In genomic region chr16:2135703-2136490, GRCh38 we compare ENCODE assay signal across 8 cellular contexts. TPM values are rescaled to one million over a fixed set of nuclear protein-coding genes. Genes with fewer than 3 reads are reported as not detected.
A peak's percentile ranks its signal among the peaks of the same experiment; 100 is the strongest.
DNase-seq lines count a peak whose midpoint lies in the region; ATAC-seq, FAIRE-seq and TF ChIP-seq lines count a peak whose summit lies in the region.
"Not testable (repeated sequence)": the region's sequence is repeated elsewhere in the genome, so short reads cannot be mapped to it uniquely, and the experiment has no call there.

Gene PKD1, minus strand, starts transcription at chr16:2135898. Its CDS starts 209 bp downstream, at chr16:2135689.

- H3K4me2 ChIP-seq in astrocyte (ENCODE audit: low read length), result peak within 1 kb of the TSS; percentile 82
- H3K4me2 ChIP-seq in neuronal stem cell (ENCODE audit: insufficient read depth, low read length, poor library complexity, severe bottlenecking), result peak within 1 kb of the TSS; percentile 49

- H3K36me3 Mint-ChIP-seq in astrocyte (ENCODE audit: low read depth, unreplicated experiment), result not testable (repeated sequence)

- H3K79me1 ChIP-seq in neuronal stem cell (ENCODE audit: low read depth, low read length), result not testable (repeated sequence)

- H3K4me3 Mint-ChIP-seq in astrocyte (ENCODE audit: unreplicated experiment), result peak within 1 kb of the TSS; percentile 90

- not testable (repeated sequence) for H3K23ac ChIP-seq in neuronal stem cell (ENCODE audit: low read depth, low read length, poor library complexity)

- H3K27ac Mint-ChIP-seq in astrocyte (ENCODE audit: unreplicated experiment), result peak within 1 kb of the TSS; percentile 97

- H3K14ac ChIP-seq in neuronal stem cell (ENCODE audit: low read length), result peak within 1 kb of the TSS; percentile 38

- DNase-seq in Caki2 (ENCODE audit: low read depth), result peak; percentile 98
- peak; percentile 61 to 82 for DNase-seq in NCI-H526 (lab: John Stamatoyannopoulos, UW)
- peak; percentile 77 for DNase-seq in astrocyte (ENCODE audit: low read depth)
- DNase-seq in Right ventricle myocardium inferior (ENCODE audit: missing footprints), result peak; percentile 99
- peak; percentile 93 for DNase-seq in neuronal stem cell (ENCODE audit: low spot score)
- DNase-seq in stimulated activated CD8-positive, alpha-beta memory T cell treated with anti-CD3 and anti-CD28 coated beads, Interleukin-7, amount 100 ng/mL, for 48 hours (ENCODE audit: extremely low read depth in 1 of 2, low read depth in 1 of 2), result peak; percentile 95 to 98

- not testable (repeated sequence) for H4K8ac ChIP-seq in neuronal stem cell (ENCODE audit: low read depth, low read length)

- not testable (repeated sequence) for H2BK5ac ChIP-seq in neuronal stem cell (ENCODE audit: low read length)

- not testable (repeated sequence) for H2BK12ac ChIP-seq in neuronal stem cell (ENCODE audit: low read length)

- not testable (repeated sequence) for H3K9me3 Mint-ChIP-seq in astrocyte (ENCODE audit: unreplicated experiment)

- not testable (repeated sequence) for TF ChIP-seq CTCF in WI38 (IDR thresholded peaks at IDR 0.05; ENCODE audit: low read depth, low read length); astrocyte (IDR thresholded peaks at IDR 0.05; ENCODE audit: insufficient read depth, low read depth, low read length)

- H3K79me2 ChIP-seq in astrocyte (ENCODE audit: insufficient read depth, low read length), result peaks cover 14% of the 10 kb centered on the region

- not testable (repeated sequence) for FAIRE-seq in astrocyte (lab: Jason Lieb, UNC)

- H3K18ac ChIP-seq in neuronal stem cell (ENCODE audit: low read length), result peak within 1 kb of the TSS; percentile 71

- not testable (repeated sequence) for H3K4me1 ChIP-seq in astrocyte (ENCODE audit: insufficient read depth, low read length); neuronal stem cell (ENCODE audit: control insufficient read depth in 2 of 2, insufficient read depth in 1 of 2, low read depth in 1 of 2, low read length in 2 of 2)

- H4K20me1 ChIP-seq in astrocyte (ENCODE audit: insufficient read depth, low read length), result not testable (repeated sequence)

- H3K4me3 ChIP-seq in WI38 (ENCODE audit: low read depth, low read length), result peak within 1 kb of the TSS; percentile 63
- peak within 1 kb of the TSS; percentile 46 for H3K4me3 ChIP-seq in astrocyte (ENCODE audit: insufficient read depth, low read depth, low read length)
- peak within 1 kb of the TSS; percentile 56 to 82 for H3K4me3 ChIP-seq in neuronal stem cell (ENCODE audit: low read length in 2 of 2)

- H2AFZ ChIP-seq in astrocyte (ENCODE audit: low read depth, low read length) (peak within 1 kb of the TSS; percentile 85), neuronal stem cell (ENCODE audit: low read length) (peak within 1 kb of the TSS; percentile 86)

- H3K9ac ChIP-seq in astrocyte (ENCODE audit: low read length) (peak within 1 kb of the TSS; percentile 62), neuronal stem cell (ENCODE audit: low read depth, low read length, poor library complexity) (peak within 1 kb of the TSS; percentile 81)

- not testable (repeated sequence) for H3K4ac ChIP-seq in neuronal stem cell (ENCODE audit: low read length)

- H3K4me1 Mint-ChIP-seq in astrocyte (ENCODE audit: low read depth, unreplicated experiment), result not testable (repeated sequence)

- in situ Hi-C loops in Caki2 (cut with HindIII; ENCODE audit: low pct_unique_long_range_greater_than_20kb, low sequenced_read_pairs), result not testable (repeated sequence)

- not testable (repeated sequence) for H3K36me3 ChIP-seq in astrocyte (ENCODE audit: insufficient read depth, low read length); neuronal stem cell (replicated peaks in 1 of 2; ENCODE audit: control insufficient read depth in 2 of 2, insufficient read depth in 2 of 2, low read length in 2 of 2)

- H3K9me3 ChIP-seq in astrocyte (ENCODE audit: insufficient read depth, low read depth, low read length); neuronal stem cell (replicated peaks in 1 of 2; ENCODE audit: control insufficient read depth in 2 of 2, insufficient read depth in 1 of 2, low read depth in 1 of 2, low read length in 2 of 2): not testable (repeated sequence)

- H3K27me3 Mint-ChIP-seq in astrocyte (ENCODE audit: low read depth, unreplicated experiment), result not testable (repeated sequence)

- not testable (repeated sequence) for H4K91ac ChIP-seq in neuronal stem cell (ENCODE audit: low read depth, low read length, poor library complexity)

- WGBS in neuronal stem cell (ENCODE audit: extremely low coverage in 2 of 2, insufficient read length in 2 of 2, insufficient replicate concordance in 1 of 2), 2 donors, result no CpG with 5 or more reads among the region's 94 CpGs

- H3K27ac ChIP-seq in astrocyte (ENCODE audit: low read depth, low read length) (peak within 1 kb of the TSS; percentile 12), neuronal stem cell (replicated peaks; ENCODE audit: low read length) (peak within 1 kb of the TSS; percentile 56)

- peak within 1 kb of the TSS; percentile 67 for H2BK15ac ChIP-seq in neuronal stem cell (ENCODE audit: low read length)

- H2BK120ac ChIP-seq in neuronal stem cell (ENCODE audit: low read depth, low read length), result not testable (repeated sequence)

- H3K27me3 ChIP-seq in astrocyte (ENCODE audit: insufficient read depth, low read length); neuronal stem cell (ENCODE audit: control insufficient read depth in 3 of 3, insufficient read depth in 3 of 3, low read depth in 1 of 3, low read length in 3 of 3): not testable (repeated sequence)

- intact Hi-C loops in Right ventricle myocardium inferior (cut with DNase I), result not testable (repeated sequence)

- H2AK5ac ChIP-seq in neuronal stem cell (ENCODE audit: low read depth, low read length), result not testable (repeated sequence)

- ATAC-seq in HG03521 (IDR thresholded peaks at IDR 0.05; ENCODE audit: unreplicated experiment) (peak; percentile 51), Right ventricle myocardium inferior (peak; percentile 92)

RNA-seq across cellular contexts. Expression of gene PKD1, which starts in this region (rescaled TPM):
- total RNA-seq in Caki2 (2014; rRNA removed; shearing (Covaris generic); ENCODE audit: low replicate concordance), result 37.4 and 84.9 TPM in 2 replicates
- total RNA-seq in astrocyte (112 and 128 TPM in 2 replicates), Right ventricle myocardium inferior (85.8 TPM)
- polyA plus RNA-seq in neuronal stem cell (2013, experiment 1 of 2), result 27.8 TPM
- 26.3 TPM for polyA plus RNA-seq in neuronal stem cell (2013, experiment 2 of 2)

Comparison
In these comparisons a context has a peak if more than half of its experiments do, and no peak if none do; other contexts are left out.
1. Peak in every context shown above with its lines: DNase-seq, ATAC-seq, H3K4me3 ChIP-seq and H3K27ac ChIP-seq.